Comparison of ENCODE assay signal across 1 cellular context in the genomic region with DNA sequence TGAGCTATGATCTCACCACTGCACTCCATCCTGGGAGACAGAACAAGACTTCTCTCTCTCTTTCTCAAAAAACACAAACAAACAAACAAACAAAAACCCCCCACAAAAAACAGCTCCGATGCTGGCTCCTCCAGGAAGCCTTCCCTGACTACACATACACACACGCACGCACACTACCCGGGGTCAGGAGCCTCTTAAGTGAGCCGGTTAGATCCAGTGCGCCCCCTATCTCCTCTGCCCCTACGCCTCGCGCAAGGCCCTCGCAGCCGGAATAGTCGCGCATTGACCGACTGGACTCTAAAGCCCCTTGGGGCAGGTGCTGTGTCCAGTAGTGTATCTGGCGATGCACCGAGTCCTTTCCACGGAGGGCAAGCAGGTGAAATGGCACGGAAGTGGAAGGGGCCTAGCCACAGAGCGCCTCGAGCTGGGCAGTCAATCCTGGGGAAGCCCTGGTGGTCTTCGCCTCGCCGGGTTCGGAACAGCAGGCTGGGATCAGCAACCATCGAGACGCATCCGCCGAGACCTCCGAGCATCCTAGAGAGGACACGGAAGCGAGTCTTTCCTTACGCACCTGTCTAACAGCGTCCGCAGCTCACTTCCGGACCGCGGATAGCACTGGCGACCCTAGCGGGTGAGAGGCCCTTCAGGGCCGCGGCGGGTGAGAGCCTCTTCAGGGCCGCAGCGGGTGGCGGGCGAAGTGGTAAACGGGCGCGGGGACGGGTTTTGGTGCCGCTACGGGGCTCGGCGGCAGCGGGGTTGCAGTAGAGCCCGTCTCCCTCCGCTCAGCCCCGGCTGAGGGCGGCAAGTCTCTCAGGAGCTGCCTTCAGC.
A peak's percentile ranks its signal among the peaks of the same experiment; 100 is the strongest.
TF ChIP-seq lines count a peak whose summit lies in the region.

Gene ZSCAN25, plus strand, starts transcription at position 588 of the 828 bp plus-strand sequence. CDS start 2,661 bp downstream, outside the sequence.

TF ChIP-seq in neural cell, 6 proteins besides CTCF, POLR2A, EP300 and RAD21 (continued from another document):
- no peak for TF ChIP-seq EZH2 (IDR thresholded peaks at IDR 0.05; ENCODE audit: borderline replicate concordance, insufficient read depth, low read length, poor library complexity, severe bottlenecking)
- TF ChIP-seq TAF1 (IDR thresholded peaks at IDR 0.05; ENCODE audit: low read depth), result peak; percentile 95
